Comparison of ENCODE assay signal across 31 cellular contexts in genomic region chr14:64513271-64513670, GRCh38. TPM values are rescaled to one million over a fixed set of nuclear protein-coding genes. Genes with fewer than 3 reads are reported as not detected.
"Had no signal": no experiment of that assay in that cellular context is flagged by ENCODE, and none has a peak within 500 bp of the region (broad histone marks: within the 10 kb centered on the region; RNA-seq: fewer than 3 reads in every experiment).

No MANE protein-coding gene starts in this region.

- H3K4me2 ChIP-seq: hepatocyte had no signal

- H3K36me3 ChIP-seq: heart left ventricle had no signal

- H3K9me3 ChIP-seq: heart left ventricle had no signal

- H2AFZ ChIP-seq: hepatocyte had no signal

- H3K4me3 Mint-ChIP-seq: activated CD4-positive, alpha-beta memory T cell treated with anti-CD3 and anti-CD28 coated beads, Interleukin-2, amount 10 ng/mL, durations not matched to agents 7 days and 5 days; activated CD4-positive, alpha-beta T cell treated with anti-CD3 and anti-CD28 coated beads, Interleukin-2, amount 10 ng/mL, durations not matched to agents 7 days and 5 days; activated naive CD8-positive, alpha-beta T cell; activated T-cell treated with anti-CD3 and anti-CD28 coated beads, Interleukin-2, amount 50 U/mL, for 24 hours; activated T-cell treated with anti-CD3 and anti-CD28 coated beads, Interleukin-2, amount 50 U/mL, for 72 hours; central memory CD8-positive, alpha-beta T cell; dendritic cell treated with granulocyte-macrophage colony-stimulating factor and Interleukin-4, amounts not matched to agents 40 ng/mL and 50 ng/mL, for 4 days; endodermal cell; T-helper 2 cell treated with Interferon-gamma antibody and Interleukin-4, amounts not matched to agents 5 μg/mL and 100 μg/mL, for 36 hours; WTC11 had no signal

- H3K4me3 ChIP-seq: coronary artery, dorsolateral prefrontal cortex, heart left ventricle, hepatocyte had no signal

- H3K27me3 ChIP-seq: brain microvascular endothelial cell, dorsolateral prefrontal cortex, heart left ventricle, hepatocyte had no signal

- DNase-seq: activated CD4-positive, alpha-beta memory T cell treated with anti-CD3 and anti-CD28 coated beads, Interleukin-2, amount 10 ng/mL, durations not matched to agents 7 days and 5 days; activated CD4-positive, alpha-beta T cell treated with anti-CD3 and anti-CD28 coated beads for 1 hour; activated CD4-positive, alpha-beta T cell treated with anti-CD3 and anti-CD28 coated beads for 4 hours; activated CD4-positive, alpha-beta T cell treated with anti-CD3 and anti-CD28 coated beads, Interleukin-2, amount 10 ng/mL, durations not matched to agents 7 days and 5 days; activated CD4-positive, alpha-beta T cell treated with anti-CD3 and anti-CD28 coated beads, Interleukin-2, amount 50 U/mL, for 4 hours; activated CD8-positive, alpha-beta memory T cell treated with anti-CD3 and anti-CD28 coated beads, Interleukin-2, amount 50 U/mL, for 48 hours; activated gamma-delta T cell; activated naive CD4-positive, alpha-beta T cell; activated naive CD4-positive, alpha-beta T cell treated with anti-CD3 and anti-CD28 coated beads, Interleukin-2, amount 50 U/mL, for 16 hours; activated T-cell treated with anti-CD3 and anti-CD28 coated beads for 4 hours; activated T-cell treated with anti-CD3 and anti-CD28 coated beads, Interleukin-2, amount 50 U/mL, for 24 hours; activated T-cell treated with anti-CD3 and anti-CD28 coated beads, Interleukin-2, amount 50 U/mL, for 72 hours; amniotic stem cell; anterior cingulate cortex; brain microvascular endothelial cell; dorsolateral prefrontal cortex; effector memory CD4-positive, alpha-beta T cell; endodermal cell; foreskin fibroblast; glutamatergic neuron; heart left ventricle; T-helper 17 cell; T1000 had no signal

- H3K27ac Mint-ChIP-seq: activated CD4-positive, alpha-beta memory T cell treated with anti-CD3 and anti-CD28 coated beads, Interleukin-2, amount 10 ng/mL, durations not matched to agents 7 days and 5 days; activated CD4-positive, alpha-beta T cell treated with anti-CD3 and anti-CD28 coated beads, Interleukin-2, amount 10 ng/mL, durations not matched to agents 7 days and 5 days; activated naive CD8-positive, alpha-beta T cell; activated T-cell treated with anti-CD3 and anti-CD28 coated beads, Interleukin-2, amount 50 U/mL, for 24 hours; endodermal cell; T-helper 2 cell treated with Interferon-gamma antibody and Interleukin-4, amounts not matched to agents 5 μg/mL and 100 μg/mL, for 36 hours; WTC11 had no signal

- H3K36me3 Mint-ChIP-seq: activated naive CD8-positive, alpha-beta T cell; WTC11 had no signal

- H3K27me3 Mint-ChIP-seq: activated CD4-positive, alpha-beta memory T cell treated with anti-CD3 and anti-CD28 coated beads, Interleukin-2, amount 10 ng/mL, durations not matched to agents 7 days and 5 days; activated CD4-positive, alpha-beta T cell treated with anti-CD3 and anti-CD28 coated beads, Interleukin-2, amount 10 ng/mL, durations not matched to agents 7 days and 5 days; activated naive CD8-positive, alpha-beta T cell; activated T-cell treated with anti-CD3 and anti-CD28 coated beads, Interleukin-2, amount 50 U/mL, for 24 hours; central memory CD8-positive, alpha-beta T cell; dendritic cell treated with granulocyte-macrophage colony-stimulating factor and Interleukin-4, amounts not matched to agents 40 ng/mL and 50 ng/mL, for 4 days; T-helper 17 cell had no signal

- H3K9me3 Mint-ChIP-seq: activated CD4-positive, alpha-beta memory T cell treated with anti-CD3 and anti-CD28 coated beads, Interleukin-2, amount 10 ng/mL, durations not matched to agents 7 days and 5 days; activated CD4-positive, alpha-beta T cell treated with anti-CD3 and anti-CD28 coated beads, Interleukin-2, amount 10 ng/mL, durations not matched to agents 7 days and 5 days; activated T-cell treated with anti-CD3 and anti-CD28 coated beads, Interleukin-2, amount 50 U/mL, for 24 hours; activated T-cell treated with anti-CD3 and anti-CD28 coated beads, Interleukin-2, amount 50 U/mL, for 72 hours; central memory CD8-positive, alpha-beta T cell; dendritic cell treated with granulocyte-macrophage colony-stimulating factor and Interleukin-4, amounts not matched to agents 40 ng/mL and 50 ng/mL, for 4 days; endodermal cell; T-helper 2 cell treated with Interferon-gamma antibody and Interleukin-4, amounts not matched to agents 5 μg/mL and 100 μg/mL, for 36 hours; WTC11 had no signal

- ATAC-seq: activated T-cell treated with anti-CD3 and anti-CD28 coated beads, Interleukin-2, amount 50 U/mL, for 72 hours; esophagus mucosa; heart left ventricle; T-helper 17 cell; WTC11 had no signal

- H3K27ac ChIP-seq: brain microvascular endothelial cell, coronary artery, heart left ventricle, hepatocyte had no signal

RNA-seq across cellular contexts. Expression of gene PPP1R36, which starts 36.5 kb away (rescaled TPM):
- total RNA-seq: T-helper 17 cell had no signal
